33 cellular contexts compared by ENCODE assay signal in genomic region chr20:18906046-18906445, GRCh38.
"Had no signal": no experiment of that assay in that cellular context is flagged by ENCODE, and none has a peak within 500 bp of the region (broad histone marks: within the 10 kb centered on the region; RNA-seq: fewer than 3 reads in every experiment).

No MANE protein-coding gene starts in this region.

- H3K9me3 ChIP-seq: adrenal gland, body of pancreas, heart left ventricle had no signal

- DNase-seq: activated CD4-positive, alpha-beta memory T cell treated with anti-CD3 and anti-CD28 coated beads for 36 hours; activated CD4-positive, alpha-beta T cell treated with anti-CD3 and anti-CD28 coated beads for 36 hours; activated CD4-positive, alpha-beta T cell treated with anti-CD3 and anti-CD28 coated beads, Interleukin-2, amount 10 ng/mL, durations not matched to agents 24 days and 14 days; activated CD4-positive, CD25-positive, alpha-beta regulatory T cell; activated CD4-positive, CD25-positive, alpha-beta regulatory T cell treated with anti-CD3 and anti-CD28 coated beads, Interleukin-2, amount 50 U/mL, for 72 hours; activated CD8-positive, alpha-beta memory T cell treated with anti-CD3 and anti-CD28 coated beads, Interleukin-2, amount 10 ng/mL, durations not matched to agents 7 days and 5 days; activated CD8-positive, alpha-beta memory T cell treated with anti-CD3 and anti-CD28 coated beads, Interleukin-2, amount 50 U/mL, for 4 hours; activated CD8-positive, alpha-beta T cell treated with anti-CD3 and anti-CD28 coated beads, Interleukin-2, amount 10 ng/mL, durations not matched to agents 7 days and 5 days; activated effector memory CD4-positive, alpha-beta T cell treated with anti-CD3 and anti-CD28 coated beads, Interleukin-2, amount 50 U/mL, for 16 hours; activated naive CD4-positive, alpha-beta T cell treated with anti-CD3 and anti-CD28 coated beads for 36 hours; activated naive CD8-positive, alpha-beta T cell treated with anti-CD3 and anti-CD28 coated beads for 36 hours; activated naive CD8-positive, alpha-beta T cell treated with anti-CD3 and anti-CD28 coated beads, Interleukin-2, amount 50 U/mL, for 24 hours; activated T-cell treated with anti-CD3 and anti-CD28 coated beads, Interleukin-2, amount 50 U/mL, for 1 hour; activated T-cell treated with anti-CD3 and anti-CD28 coated beads, Interleukin-2, amount 50 U/mL, for 48 hours; adrenal gland; amygdala; aorta; body of pancreas; caudate nucleus; cortex of kidney; dermis blood vessel endothelial cell; effector CD8-positive, alpha-beta T cell; foreskin fibroblast; glutamatergic neuron; heart left ventricle; T-helper 2 cell had no signal

- H3K4me1 ChIP-seq: adrenal gland, heart left ventricle had no signal

- H3K9me3 Mint-ChIP-seq: activated CD4-positive, alpha-beta memory T cell treated with anti-CD3 and anti-CD28 coated beads for 36 hours; activated CD4-positive, alpha-beta T cell treated with anti-CD3 and anti-CD28 coated beads, Interleukin-2, amount 10 ng/mL, durations not matched to agents 24 days and 14 days; activated naive CD4-positive, alpha-beta T cell treated with anti-CD3 and anti-CD28 coated beads for 36 hours; activated naive CD4-positive, alpha-beta T cell treated with anti-CD3 and anti-CD28 coated beads, Interleukin-2, amount 50 U/mL, for 24 hours; activated naive CD8-positive, alpha-beta T cell treated with anti-CD3 and anti-CD28 coated beads for 36 hours; activated naive CD8-positive, alpha-beta T cell treated with anti-CD3 and anti-CD28 coated beads, Interleukin-2, amount 50 U/mL, for 24 hours; activated T-helper 1 cell treated with anti-CD3 and anti-CD28 coated beads, Interleukin-12 subunit alpha, Interleukin-12 subunit beta, Interleukin-2, Interleukin-4 antibody, amounts not matched to agents 30 ng/mL and 10 ng/mL and 1 ng/mL, durations not matched to agents 14 hours and 24 hours and 36 hours; activated T-helper 2 cell treated with anti-CD3 and anti-CD28 coated beads, Interferon-gamma antibody, Interleukin-2, Interleukin-4, amounts not matched to agents 10 μg/mL and 5 μg/mL and 100 μg/mL, durations not matched to agents 14 hours and 24 hours and 36 hours had no signal

- H3K36me3 Mint-ChIP-seq: activated CD4-positive, alpha-beta memory T cell treated with anti-CD3 and anti-CD28 coated beads for 36 hours; activated CD8-positive, alpha-beta memory T cell treated with anti-CD3 and anti-CD28 coated beads, Interleukin-2, amount 10 ng/mL, durations not matched to agents 7 days and 5 days; activated naive CD4-positive, alpha-beta T cell treated with anti-CD3 and anti-CD28 coated beads, Interleukin-2, amount 50 U/mL, for 24 hours; activated naive CD8-positive, alpha-beta T cell treated with anti-CD3 and anti-CD28 coated beads for 36 hours had no signal

- ATAC-seq: activated CD4-positive, alpha-beta T cell treated with anti-CD3 and anti-CD28 coated beads for 36 hours; activated CD8-positive, alpha-beta memory T cell treated with anti-CD3 and anti-CD28 coated beads, Interleukin-2, amount 10 ng/mL, durations not matched to agents 7 days and 5 days; activated CD8-positive, alpha-beta T cell treated with anti-CD3 and anti-CD28 coated beads, Interleukin-2, amount 10 ng/mL, durations not matched to agents 7 days and 5 days; activated naive CD8-positive, alpha-beta T cell treated with anti-CD3 and anti-CD28 coated beads, Interleukin-2, amount 50 U/mL, for 24 hours; body of pancreas; heart left ventricle had no signal

- H3K27me3 ChIP-seq: adrenal gland, body of pancreas, heart left ventricle had no signal

- H3K4me1 Mint-ChIP-seq: activated CD4-positive, alpha-beta T cell treated with anti-CD3 and anti-CD28 coated beads for 36 hours; activated CD4-positive, alpha-beta T cell treated with anti-CD3 and anti-CD28 coated beads, Interleukin-2, amount 10 ng/mL, durations not matched to agents 24 days and 14 days; activated CD8-positive, alpha-beta memory T cell treated with anti-CD3 and anti-CD28 coated beads, Interleukin-2, amount 10 ng/mL, durations not matched to agents 7 days and 5 days; activated naive CD4-positive, alpha-beta T cell treated with anti-CD3 and anti-CD28 coated beads, Interleukin-2, amount 50 U/mL, for 24 hours; activated naive CD8-positive, alpha-beta T cell treated with anti-CD3 and anti-CD28 coated beads for 36 hours; activated naive CD8-positive, alpha-beta T cell treated with anti-CD3 and anti-CD28 coated beads, Interleukin-2, amount 50 U/mL, for 24 hours had no signal

- H3K4me3 ChIP-seq: adrenal gland, body of pancreas, heart left ventricle had no signal

- H3K4me3 Mint-ChIP-seq: activated CD4-positive, alpha-beta memory T cell treated with anti-CD3 and anti-CD28 coated beads for 36 hours; activated CD4-positive, alpha-beta T cell treated with anti-CD3 and anti-CD28 coated beads for 36 hours; activated CD4-positive, alpha-beta T cell treated with anti-CD3 and anti-CD28 coated beads, Interleukin-2, amount 10 ng/mL, durations not matched to agents 24 days and 14 days; activated CD8-positive, alpha-beta memory T cell treated with anti-CD3 and anti-CD28 coated beads, Interleukin-2, amount 10 ng/mL, durations not matched to agents 7 days and 5 days; activated CD8-positive, alpha-beta T cell treated with anti-CD3 and anti-CD28 coated beads, Interleukin-2, amount 10 ng/mL, durations not matched to agents 7 days and 5 days; activated naive CD4-positive, alpha-beta T cell treated with anti-CD3 and anti-CD28 coated beads for 36 hours; activated naive CD4-positive, alpha-beta T cell treated with anti-CD3 and anti-CD28 coated beads, Interleukin-2, amount 50 U/mL, for 24 hours; activated naive CD8-positive, alpha-beta T cell treated with anti-CD3 and anti-CD28 coated beads for 36 hours; activated naive CD8-positive, alpha-beta T cell treated with anti-CD3 and anti-CD28 coated beads, Interleukin-2, amount 50 U/mL, for 24 hours; activated T-helper 1 cell treated with anti-CD3 and anti-CD28 coated beads, Interleukin-12 subunit alpha, Interleukin-12 subunit beta, Interleukin-2, Interleukin-4 antibody, amounts not matched to agents 30 ng/mL and 10 ng/mL and 1 ng/mL, durations not matched to agents 14 hours and 24 hours and 36 hours had no signal

- H3K36me3 ChIP-seq: adrenal gland, heart left ventricle had no signal

- H3K27ac Mint-ChIP-seq: activated CD4-positive, alpha-beta memory T cell treated with anti-CD3 and anti-CD28 coated beads for 36 hours; activated CD4-positive, alpha-beta T cell treated with anti-CD3 and anti-CD28 coated beads for 36 hours; activated CD4-positive, alpha-beta T cell treated with anti-CD3 and anti-CD28 coated beads, Interleukin-2, amount 10 ng/mL, durations not matched to agents 24 days and 14 days; activated CD8-positive, alpha-beta memory T cell treated with anti-CD3 and anti-CD28 coated beads, Interleukin-2, amount 10 ng/mL, durations not matched to agents 7 days and 5 days; activated CD8-positive, alpha-beta T cell treated with anti-CD3 and anti-CD28 coated beads, Interleukin-2, amount 10 ng/mL, durations not matched to agents 7 days and 5 days; activated naive CD4-positive, alpha-beta T cell treated with anti-CD3 and anti-CD28 coated beads for 36 hours; activated naive CD4-positive, alpha-beta T cell treated with anti-CD3 and anti-CD28 coated beads, Interleukin-2, amount 50 U/mL, for 24 hours; activated naive CD8-positive, alpha-beta T cell treated with anti-CD3 and anti-CD28 coated beads for 36 hours; activated naive CD8-positive, alpha-beta T cell treated with anti-CD3 and anti-CD28 coated beads, Interleukin-2, amount 50 U/mL, for 24 hours; activated T-helper 1 cell treated with anti-CD3 and anti-CD28 coated beads, Interleukin-12 subunit alpha, Interleukin-12 subunit beta, Interleukin-2, Interleukin-4 antibody, amounts not matched to agents 30 ng/mL and 10 ng/mL and 1 ng/mL, durations not matched to agents 14 hours and 24 hours and 36 hours; activated T-helper 2 cell treated with anti-CD3 and anti-CD28 coated beads, Interferon-gamma antibody, Interleukin-2, Interleukin-4, amounts not matched to agents 10 μg/mL and 5 μg/mL and 100 μg/mL, durations not matched to agents 14 hours and 24 hours and 36 hours had no signal

- FAIRE-seq: endometrium, endothelial cell of umbilical vein, frontal cortex had no signal

- H3K27ac ChIP-seq: adrenal gland, body of pancreas, epithelial cell of prostate, heart left ventricle had no signal
